In the genomic region with DNA sequence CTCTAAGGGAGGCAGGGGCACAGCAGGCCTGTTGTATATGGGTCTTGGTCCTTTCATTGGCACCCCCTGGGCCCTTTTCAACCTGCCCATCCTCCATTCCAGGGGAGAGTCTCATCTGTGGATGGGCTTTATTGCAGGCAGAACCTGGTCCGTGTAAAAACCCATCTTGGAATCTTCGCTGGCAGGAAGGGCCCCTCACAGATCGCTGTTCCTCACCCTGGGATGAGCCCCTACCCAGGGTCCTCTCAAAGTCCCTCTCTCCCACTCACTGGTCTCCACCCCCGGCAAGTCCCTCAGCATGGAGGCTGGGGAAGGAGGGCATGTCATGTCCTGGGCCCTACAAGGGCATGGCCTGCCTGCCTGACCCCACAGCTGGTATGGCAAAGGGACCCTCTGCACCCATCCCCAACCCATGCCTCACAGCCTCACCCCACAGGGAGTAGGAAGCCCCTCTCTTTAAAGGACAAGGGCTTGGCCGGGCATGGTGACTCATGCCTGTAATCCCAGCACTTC, we compare ENCODE assay signal across 1 cellular context.
TF ChIP-seq lines count a peak whose summit lies in the region.

No MANE protein-coding gene starts in this region.

TF ChIP-seq in GM23338, 12 proteins besides CTCF, POLR2A, EP300 and RAD21 (continued from another document):
- TF ChIP-seq, protein P1, sequence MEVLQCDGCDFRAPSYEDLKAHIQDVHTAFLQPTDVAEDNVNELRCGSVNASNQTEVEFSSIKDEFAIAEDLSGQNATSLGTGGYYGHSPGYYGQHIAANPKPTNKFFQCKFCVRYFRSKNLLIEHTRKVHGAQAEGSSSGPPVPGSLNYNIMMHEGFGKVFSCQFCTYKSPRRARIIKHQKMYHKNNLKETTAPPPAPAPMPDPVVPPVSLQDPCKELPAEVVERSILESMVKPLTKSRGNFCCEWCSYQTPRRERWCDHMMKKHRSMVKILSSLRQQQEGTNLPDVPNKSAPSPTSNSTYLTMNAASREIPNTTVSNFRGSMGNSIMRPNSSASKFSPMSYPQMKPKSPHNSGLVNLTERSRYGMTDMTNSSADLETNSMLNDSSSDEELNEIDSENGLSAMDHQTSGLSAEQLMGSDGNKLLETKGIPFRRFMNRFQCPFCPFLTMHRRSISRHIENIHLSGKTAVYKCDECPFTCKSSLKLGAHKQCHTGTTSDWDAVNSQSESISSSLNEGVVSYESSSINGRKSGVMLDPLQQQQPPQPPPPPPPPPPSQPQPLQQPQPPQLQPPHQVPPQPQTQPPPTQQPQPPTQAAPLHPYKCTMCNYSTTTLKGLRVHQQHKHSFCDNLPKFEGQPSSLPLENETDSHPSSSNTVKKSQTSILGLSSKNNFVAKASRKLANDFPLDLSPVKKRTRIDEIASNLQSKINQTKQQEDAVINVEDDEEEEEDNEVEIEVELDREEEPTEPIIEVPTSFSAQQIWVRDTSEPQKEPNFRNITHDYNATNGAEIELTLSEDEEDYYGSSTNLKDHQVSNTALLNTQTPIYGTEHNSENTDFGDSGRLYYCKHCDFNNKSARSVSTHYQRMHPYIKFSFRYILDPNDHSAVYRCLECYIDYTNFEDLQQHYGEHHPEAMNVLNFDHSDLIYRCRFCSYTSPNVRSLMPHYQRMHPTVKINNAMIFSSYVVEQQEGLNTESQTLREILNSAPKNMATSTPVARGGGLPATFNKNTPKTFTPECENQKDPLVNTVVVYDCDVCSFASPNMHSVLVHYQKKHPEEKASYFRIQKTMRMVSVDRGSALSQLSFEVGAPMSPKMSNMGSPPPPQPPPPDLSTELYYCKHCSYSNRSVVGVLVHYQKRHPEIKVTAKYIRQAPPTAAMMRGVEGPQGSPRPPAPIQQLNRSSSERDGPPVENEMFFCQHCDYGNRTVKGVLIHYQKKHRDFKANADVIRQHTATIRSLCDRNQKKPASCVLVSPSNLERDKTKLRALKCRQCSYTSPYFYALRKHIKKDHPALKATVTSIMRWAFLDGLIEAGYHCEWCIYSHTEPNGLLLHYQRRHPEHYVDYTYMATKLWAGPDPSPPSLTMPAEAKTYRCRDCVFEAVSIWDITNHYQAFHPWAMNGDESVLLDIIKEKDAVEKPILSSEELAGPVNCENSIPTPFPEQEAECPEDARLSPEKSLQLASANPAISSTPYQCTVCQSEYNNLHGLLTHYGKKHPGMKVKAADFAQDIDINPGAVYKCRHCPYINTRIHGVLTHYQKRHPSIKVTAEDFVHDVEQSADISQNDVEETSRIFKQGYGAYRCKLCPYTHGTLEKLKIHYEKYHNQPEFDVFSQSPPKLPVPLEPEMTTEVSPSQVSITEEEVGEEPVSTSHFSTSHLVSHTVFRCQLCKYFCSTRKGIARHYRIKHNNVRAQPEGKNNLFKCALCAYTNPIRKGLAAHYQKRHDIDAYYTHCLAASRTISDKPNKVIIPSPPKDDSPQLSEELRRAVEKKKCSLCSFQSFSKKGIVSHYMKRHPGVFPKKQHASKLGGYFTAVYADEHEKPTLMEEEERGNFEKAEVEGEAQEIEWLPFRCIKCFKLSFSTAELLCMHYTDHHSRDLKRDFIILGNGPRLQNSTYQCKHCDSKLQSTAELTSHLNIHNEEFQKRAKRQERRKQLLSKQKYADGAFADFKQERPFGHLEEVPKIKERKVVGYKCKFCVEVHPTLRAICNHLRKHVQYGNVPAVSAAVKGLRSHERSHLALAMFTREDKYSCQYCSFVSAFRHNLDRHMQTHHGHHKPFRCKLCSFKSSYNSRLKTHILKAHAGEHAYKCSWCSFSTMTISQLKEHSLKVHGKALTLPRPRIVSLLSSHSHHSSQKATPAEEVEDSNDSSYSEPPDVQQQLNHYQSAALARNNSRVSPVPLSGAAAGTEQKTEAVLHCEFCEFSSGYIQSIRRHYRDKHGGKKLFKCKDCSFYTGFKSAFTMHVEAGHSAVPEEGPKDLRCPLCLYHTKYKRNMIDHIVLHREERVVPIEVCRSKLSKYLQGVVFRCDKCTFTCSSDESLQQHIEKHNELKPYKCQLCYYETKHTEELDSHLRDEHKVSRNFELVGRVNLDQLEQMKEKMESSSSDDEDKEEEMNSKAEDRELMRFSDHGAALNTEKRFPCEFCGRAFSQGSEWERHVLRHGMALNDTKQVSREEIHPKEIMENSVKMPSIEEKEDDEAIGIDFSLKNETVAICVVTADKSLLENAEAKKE (CRISPR knock-in tag; IDR thresholded peaks at IDR 0.05) = no peak
- TF ChIP-seq, protein P2, sequence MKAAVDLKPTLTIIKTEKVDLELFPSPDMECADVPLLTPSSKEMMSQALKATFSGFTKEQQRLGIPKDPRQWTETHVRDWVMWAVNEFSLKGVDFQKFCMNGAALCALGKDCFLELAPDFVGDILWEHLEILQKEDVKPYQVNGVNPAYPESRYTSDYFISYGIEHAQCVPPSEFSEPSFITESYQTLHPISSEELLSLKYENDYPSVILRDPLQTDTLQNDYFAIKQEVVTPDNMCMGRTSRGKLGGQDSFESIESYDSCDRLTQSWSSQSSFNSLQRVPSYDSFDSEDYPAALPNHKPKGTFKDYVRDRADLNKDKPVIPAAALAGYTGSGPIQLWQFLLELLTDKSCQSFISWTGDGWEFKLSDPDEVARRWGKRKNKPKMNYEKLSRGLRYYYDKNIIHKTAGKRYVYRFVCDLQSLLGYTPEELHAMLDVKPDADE (IDR thresholded peaks at IDR 0.05) = no peak
